Comparison of ENCODE assay signal across 1 cellular context in the genomic region with DNA sequence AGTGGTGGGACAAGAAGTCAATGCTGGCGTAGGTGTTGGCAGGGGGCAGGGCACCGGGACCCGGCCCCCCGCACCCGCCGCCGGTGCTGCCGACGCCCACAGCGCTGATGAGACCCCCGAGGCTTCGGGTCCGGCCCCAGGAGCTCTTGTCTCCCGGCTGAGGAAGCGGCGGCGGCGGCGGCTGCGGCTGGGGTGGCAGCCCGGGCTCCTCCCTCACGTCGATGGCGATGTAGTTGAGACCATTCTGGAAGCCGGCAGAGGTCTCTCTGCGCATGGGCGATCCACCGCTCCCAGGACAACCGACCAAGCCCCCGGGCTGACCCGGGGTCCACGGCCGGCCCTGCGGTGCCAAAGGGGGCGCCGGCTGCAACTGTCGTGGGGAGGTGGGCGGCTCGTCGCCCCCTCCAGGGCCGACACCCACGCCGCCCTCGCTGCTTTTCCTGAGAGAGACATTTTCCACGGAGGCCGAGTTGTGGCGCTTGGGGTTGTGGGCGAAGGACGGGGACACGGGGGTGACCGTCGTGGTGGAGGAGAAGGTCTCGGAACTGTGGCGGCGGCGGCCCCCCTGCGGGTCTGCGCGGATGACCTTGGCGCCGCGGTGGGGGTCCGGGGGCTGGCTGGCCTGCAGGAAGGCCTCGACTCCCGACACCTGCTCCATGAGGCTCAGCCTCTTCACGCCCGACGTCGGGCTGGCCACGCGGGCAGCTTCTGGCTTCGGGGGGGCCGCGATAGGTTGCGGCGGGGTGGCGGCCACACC.
TF ChIP-seq lines count a peak whose summit lies in the region.

No MANE protein-coding gene starts in this region.

TF ChIP-seq in H1, 55 proteins besides CTCF, POLR2A, EP300 and RAD21:
- no peak for TF ChIP-seq HDAC6 (IDR thresholded peaks at IDR 0.05; ENCODE audit: low read depth, low read length)
- TF ChIP-seq FOSL1 (IDR thresholded peaks at IDR 0.05; ENCODE audit: insufficient read depth, low read depth, low read length) = no peak
- TF ChIP-seq SUZ12 (IDR thresholded peaks at IDR 0.05; ENCODE audit: low read length) = no peak
- TF ChIP-seq HDAC2 (IDR thresholded peaks at IDR 0.05; ENCODE audit: borderline replicate concordance in 1 of 2, low read depth in 2 of 2, low read length in 2 of 2) = no peak
- no peak for TF ChIP-seq BCL11A (IDR thresholded peaks at IDR 0.05; ENCODE audit: low read depth in 2 of 2, low read length in 2 of 2)
- no peak for TF ChIP-seq MAX (IDR thresholded peaks at IDR 0.05)
- no peak for TF ChIP-seq CREB1 (IDR thresholded peaks at IDR 0.05)
- no peak for TF ChIP-seq KDM1A (IDR thresholded peaks at IDR 0.05; ENCODE audit: borderline replicate concordance, low read length)
- no peak for TF ChIP-seq SP1 (IDR thresholded peaks at IDR 0.05; ENCODE audit: low read depth, low read length)
- no peak for TF ChIP-seq BACH1 (IDR thresholded peaks at IDR 0.05; ENCODE audit: low read length)
- no peak for TF ChIP-seq KDM5A (IDR thresholded peaks at IDR 0.05; ENCODE audit: low read length)
- TF ChIP-seq CEBPB (IDR thresholded peaks at IDR 0.05; ENCODE audit: low read depth, low read length) = no peak
- TF ChIP-seq, protein P1, sequence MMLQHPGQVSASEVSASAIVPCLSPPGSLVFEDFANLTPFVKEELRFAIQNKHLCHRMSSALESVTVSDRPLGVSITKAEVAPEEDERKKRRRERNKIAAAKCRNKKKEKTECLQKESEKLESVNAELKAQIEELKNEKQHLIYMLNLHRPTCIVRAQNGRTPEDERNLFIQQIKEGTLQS (IDR thresholded peaks at IDR 0.05; ENCODE audit: insufficient read depth, low read depth, low read length) = no peak
- TF ChIP-seq TCF12 (IDR thresholded peaks at IDR 0.05; ENCODE audit: low read depth, low read length) = no peak
- TF ChIP-seq TAF1 (IDR thresholded peaks at IDR 0.05; ENCODE audit: low read depth, low read length) = no peak
- no peak for TF ChIP-seq TEAD4 (IDR thresholded peaks at IDR 0.05; ENCODE audit: low read depth, low read length)
